20 cellular contexts compared by ENCODE assay signal in genomic region chr11:6253196-6253595, GRCh38. TPM values are rescaled to one million over a fixed set of nuclear protein-coding genes. Genes with fewer than 3 reads are reported as not detected.
DNase-seq lines count a peak whose midpoint lies in the region; ATAC-seq and TF ChIP-seq lines count a peak whose summit lies in the region.
"Had no signal": no experiment of that assay in that cellular context is flagged by ENCODE, and none has a peak within 500 bp of the region (broad histone marks: within the 10 kb centered on the region; RNA-seq: fewer than 3 reads in every experiment).

No MANE protein-coding gene starts in this region.

- H3K27me3 ChIP-seq in colonic mucosa (peaks cover 7% of the 10 kb centered on the region), right atrium auricular region (no peaks in the 10 kb centered on the region)
- H3K27me3 ChIP-seq: adrenal gland had no signal

- TF ChIP-seq CTCF in colonic mucosa (IDR thresholded peaks at IDR 0.05) (no peak), right atrium auricular region (IDR thresholded peaks at IDR 0.05) (no peak)

- H3K9me3 ChIP-seq in colonic mucosa (no peaks in the 10 kb centered on the region), right atrium auricular region (no peaks in the 10 kb centered on the region)
- H3K9me3 ChIP-seq: adrenal gland, upper lobe of right lung had no signal

- peak; percentile 36 for ATAC-seq in activated naive CD8-positive, alpha-beta T cell treated with anti-CD3 and anti-CD28 coated beads, Interleukin-2, amount 50 U/mL, for 24 hours
- peak; percentile 74 for ATAC-seq in HG02759 (IDR thresholded peaks at IDR 0.05; ENCODE audit: unreplicated experiment)
- peak; percentile 84 for ATAC-seq in HG03432 (IDR thresholded peaks at IDR 0.05; ENCODE audit: unreplicated experiment)
- ATAC-seq: sciatic nerve, T-helper 17 cell, upper lobe of right lung had no signal

- H3K27ac ChIP-seq in colonic mucosa = no peak overlapping the region
- H3K27ac ChIP-seq in right atrium auricular region = no peak overlapping the region
- H3K27ac ChIP-seq: upper lobe of right lung had no signal

- no peaks in the 10 kb centered on the region for H3K9me3 Mint-ChIP-seq in activated naive CD8-positive, alpha-beta T cell treated with anti-CD3 and anti-CD28 coated beads, Interleukin-2, amount 50 U/mL, for 24 hours
- H3K9me3 Mint-ChIP-seq in activated naive CD8-positive, alpha-beta T cell treated with anti-CD3 and anti-CD28 coated beads for 36 hours = no peaks in the 10 kb centered on the region
- H3K9me3 Mint-ChIP-seq: CD4-positive, alpha-beta T cell had no signal

- intact Hi-C loops in posterior cingulate gyrus (cut with DNase I) = loop anchor here (5.0 kb wide), 1 partner anchor 64 kb away; no protein-coding TSS in a partner anchor
- intact Hi-C loops in colonic mucosa (cut with DNase I) = no loop called here

- H3K4me3 ChIP-seq in colonic mucosa = no peak overlapping the region
- no peak overlapping the region for H3K4me3 ChIP-seq in right atrium auricular region
- H3K4me3 ChIP-seq: adrenal gland, upper lobe of right lung had no signal

- H3K36me3 Mint-ChIP-seq in activated naive CD8-positive, alpha-beta T cell treated with anti-CD3 and anti-CD28 coated beads, Interleukin-2, amount 50 U/mL, for 24 hours (ENCODE audit: low read depth) = no peaks in the 10 kb centered on the region
- no peaks in the 10 kb centered on the region for H3K36me3 Mint-ChIP-seq in activated naive CD8-positive, alpha-beta T cell treated with anti-CD3 and anti-CD28 coated beads for 36 hours

- H3K36me3 ChIP-seq in colonic mucosa (no peaks in the 10 kb centered on the region), right atrium auricular region (no peaks in the 10 kb centered on the region)
- H3K36me3 ChIP-seq: adrenal gland, upper lobe of right lung had no signal

- H3K4me1 ChIP-seq in colonic mucosa = peaks cover 3% of the 10 kb centered on the region
- H3K4me1 ChIP-seq in right atrium auricular region = peaks cover 0 to 10% of the 10 kb centered on the region in 2 donors
- H3K4me1 ChIP-seq: upper lobe of right lung had no signal

- H3K4me3 Mint-ChIP-seq in activated naive CD8-positive, alpha-beta T cell treated with anti-CD3 and anti-CD28 coated beads, Interleukin-2, amount 50 U/mL, for 24 hours = no peak overlapping the region
- H3K4me3 Mint-ChIP-seq in activated naive CD8-positive, alpha-beta T cell treated with anti-CD3 and anti-CD28 coated beads for 36 hours = no peak overlapping the region
- H3K4me3 Mint-ChIP-seq: CD4-positive, alpha-beta T cell; T-helper 17 cell had no signal

- peaks cover 2% of the 10 kb centered on the region for H3K27me3 Mint-ChIP-seq in activated naive CD8-positive, alpha-beta T cell treated with anti-CD3 and anti-CD28 coated beads, Interleukin-2, amount 50 U/mL, for 24 hours
- peaks cover 4% of the 10 kb centered on the region for H3K27me3 Mint-ChIP-seq in activated naive CD8-positive, alpha-beta T cell treated with anti-CD3 and anti-CD28 coated beads for 36 hours
- H3K27me3 Mint-ChIP-seq: CD4-positive, alpha-beta T cell had no signal

- H3K9ac ChIP-seq in colonic mucosa (ENCODE audit: low read depth in 2 of 2, low read length in 2 of 2) = no peak overlapping the region

- no peak for DNase-seq in activated naive CD8-positive, alpha-beta T cell treated with anti-CD3 and anti-CD28 coated beads, Interleukin-2, amount 50 U/mL, for 24 hours
- DNase-seq in activated naive CD8-positive, alpha-beta T cell treated with anti-CD3 and anti-CD28 coated beads for 36 hours = no peak
- no peak for DNase-seq in posterior cingulate gyrus
- no peak for DNase-seq in glomerular visceral epithelial cell (ENCODE audit: extremely low spot score)
- no peak for DNase-seq in colonic mucosa
- DNase-seq in right atrium auricular region (ENCODE audit: low spot score) = no peak
- DNase-seq: activated CD4-positive, alpha-beta T cell treated with anti-CD3 and anti-CD28 coated beads for 1 hour; activated T-cell treated with anti-CD3 and anti-CD28 coated beads, Interleukin-2, amount 50 U/mL, for 48 hours; adrenal gland; CD4-positive, alpha-beta T cell; head of caudate nucleus; MM.1S; stimulated activated CD4-positive, alpha-beta T cell treated with anti-CD3 and anti-CD28 coated beads, Interleukin-2, amount 100 ng/mL, for 48 hours; T-helper 17 cell; upper lobe of right lung had no signal

- H3K27ac Mint-ChIP-seq in activated naive CD8-positive, alpha-beta T cell treated with anti-CD3 and anti-CD28 coated beads, Interleukin-2, amount 50 U/mL, for 24 hours = no peak overlapping the region
- no peak overlapping the region for H3K27ac Mint-ChIP-seq in activated naive CD8-positive, alpha-beta T cell treated with anti-CD3 and anti-CD28 coated beads for 36 hours
- H3K27ac Mint-ChIP-seq: CD4-positive, alpha-beta T cell; T-helper 17 cell had no signal

- no peaks in the 10 kb centered on the region for H3K4me1 Mint-ChIP-seq in activated naive CD8-positive, alpha-beta T cell treated with anti-CD3 and anti-CD28 coated beads, Interleukin-2, amount 50 U/mL, for 24 hours
- no peaks in the 10 kb centered on the region for H3K4me1 Mint-ChIP-seq in activated naive CD8-positive, alpha-beta T cell treated with anti-CD3 and anti-CD28 coated beads for 36 hours
- H3K4me1 Mint-ChIP-seq: T-helper 17 cell had no signal

RNA-seq across cellular contexts. Expression of gene CCKBR, which starts 6.4 kb away (rescaled TPM):
- under 1 TPM; 0.16 to 0.43 TPM for total RNA-seq in activated naive CD8-positive, alpha-beta T cell treated with anti-CD3 and anti-CD28 coated beads for 36 hours
- not detected for total RNA-seq in colonic mucosa
- not detected for total RNA-seq in right atrium auricular region
- total RNA-seq: CD4-positive, alpha-beta T cell; epithelial cell of proximal tubule; T-helper 17 cell; upper lobe of right lung had no signal

RNA-seq across cellular contexts. Expression of gene CNGA4, which starts 14.3 kb away (rescaled TPM):
- under 1 TPM; 0.10 to 0.30 TPM for total RNA-seq in activated naive CD8-positive, alpha-beta T cell treated with anti-CD3 and anti-CD28 coated beads for 36 hours
- total RNA-seq in colonic mucosa (under 1 TPM in 1 of 2 donors, not detected in 1; 0.12 TPM), right atrium auricular region (not detected)
- total RNA-seq: epithelial cell of proximal tubule, upper lobe of right lung had no signal

RNA-seq across cellular contexts. Expression of gene FHIP1B, which starts 18.8 kb away (rescaled TPM):
- 10 to 100 TPM; 14.2 to 16.0 TPM for total RNA-seq in activated naive CD8-positive, alpha-beta T cell treated with anti-CD3 and anti-CD28 coated beads for 36 hours
- total RNA-seq in colonic mucosa = 100 to 1,000 TPM in 1 of 2 donors, 10 to 100 TPM in 1; 84.6 to 107 TPM
- total RNA-seq in right atrium auricular region = 10 to 100 TPM; 26.7 to 37.6 TPM

RNA-seq across cellular contexts. Expression of gene C11orf42, which starts 47.8 kb away (rescaled TPM):
- not detected for total RNA-seq in activated naive CD8-positive, alpha-beta T cell treated with anti-CD3 and anti-CD28 coated beads for 36 hours
- total RNA-seq in colonic mucosa = not detected
- total RNA-seq in right atrium auricular region = not detected
- total RNA-seq: adrenal gland; CD4-positive, alpha-beta T cell; cerebellum; epithelial cell of proximal tubule; sciatic nerve; T-helper 17 cell; upper lobe of right lung had no signal

RNA-seq across cellular contexts. Expression of gene OR52W1, which starts 54.2 kb away (rescaled TPM):
- not detected for total RNA-seq in activated naive CD8-positive, alpha-beta T cell treated with anti-CD3 and anti-CD28 coated beads for 36 hours
- not detected for total RNA-seq in colonic mucosa
- total RNA-seq in right atrium auricular region = not detected
- total RNA-seq: adrenal gland; CD4-positive, alpha-beta T cell; cerebellum; epithelial cell of proximal tubule; sciatic nerve; T-helper 17 cell; upper lobe of right lung had no signal
